1 cellular context compared by ENCODE assay signal in genomic region chr2:170712653-170713279, GRCh38.
TF ChIP-seq lines count a peak whose summit lies in the region.

No MANE protein-coding gene starts in this region.

TF ChIP-seq in HepG2, 621 proteins besides CTCF, POLR2A, EP300 and RAD21 (continued from another document and continues in another):
- TF ChIP-seq ZBED4 (CRISPR knock-in tag; IDR thresholded peaks at IDR 0.05; ENCODE audit: borderline replicate concordance) = no peak
- no peak for TF ChIP-seq ZNF646 (CRISPR knock-in tag; IDR thresholded peaks at IDR 0.05)
- no peak for TF ChIP-seq RFX3 (CRISPR knock-in tag; IDR thresholded peaks at IDR 0.05)
- no peak for TF ChIP-seq MIXL1 (CRISPR knock-in tag; IDR thresholded peaks at IDR 0.05)
- TF ChIP-seq TBX2 (CRISPR knock-in tag; IDR thresholded peaks at IDR 0.05; ENCODE audit: borderline replicate concordance) = no peak
- TF ChIP-seq PCBP2 (optimal IDR thresholded peaks at IDR 0.05; ENCODE audit: low read depth, low read length, poor library complexity, severe bottlenecking) = no peak
- TF ChIP-seq E2F5 (CRISPR knock-in tag; conservative IDR thresholded peaks at IDR 0.05) = no peak; the same call in 1 of the 2 replicates
- TF ChIP-seq ZNF180 (CRISPR knock-in tag; IDR thresholded peaks at IDR 0.05; ENCODE audit: borderline replicate concordance, low read depth) = no peak
- no peak for TF ChIP-seq YEATS2 (CRISPR knock-in tag; IDR thresholded peaks at IDR 0.05; ENCODE audit: borderline replicate concordance)
- TF ChIP-seq ZNF318 (CRISPR knock-in tag; IDR thresholded peaks at IDR 0.05) = no peak
- no peak; the same call in 1 of the 2 replicates for TF ChIP-seq GLI4 (CRISPR knock-in tag; IDR thresholded peaks at IDR 0.05; ENCODE audit: borderline replicate concordance)
- no peak for TF ChIP-seq ZNF441 (CRISPR knock-in tag; IDR thresholded peaks at IDR 0.05; ENCODE audit: borderline replicate concordance)
- peak; percentile 29 for TF ChIP-seq ZFY (CRISPR knock-in tag; IDR thresholded peaks at IDR 0.05)
- TF ChIP-seq ZSCAN30 (CRISPR knock-in tag; IDR thresholded peaks at IDR 0.05) = no peak; the same call in 1 of the 2 replicates
- TF ChIP-seq PRDM15 (CRISPR knock-in tag; IDR thresholded peaks at IDR 0.05) = no peak
- TF ChIP-seq PHB2 (IDR thresholded peaks at IDR 0.05; ENCODE audit: partially characterized antibody) = no peak
- 0 out of 2 replicates have a peak, but pooled peaks have one; percentile 53 for TF ChIP-seq ZNF557 (CRISPR knock-in tag; IDR thresholded peaks at IDR 0.05)
- TF ChIP-seq SMAD3 (CRISPR knock-in tag; IDR thresholded peaks at IDR 0.05) = no peak
- TF ChIP-seq KMT2B (CRISPR knock-in tag; IDR thresholded peaks at IDR 0.05) = no peak
- no peak for TF ChIP-seq ZNF572 (CRISPR knock-in tag; IDR thresholded peaks at IDR 0.05)
- no peak for TF ChIP-seq ZBTB7A (CRISPR knock-in tag; IDR thresholded peaks at IDR 0.05)
- TF ChIP-seq XRCC5 (optimal IDR thresholded peaks at IDR 0.05; ENCODE audit: low read length) = no peak
- TF ChIP-seq SOX6 (IDR thresholded peaks at IDR 0.05) = no peak
- TF ChIP-seq SOX6 (CRISPR knock-in tag; IDR thresholded peaks at IDR 0.05) = no peak
- TF ChIP-seq THAP11 (CRISPR knock-in tag; IDR thresholded peaks at IDR 0.05) = no peak
- TF ChIP-seq NFIB (CRISPR knock-in tag; IDR thresholded peaks at IDR 0.05; ENCODE audit: borderline replicate concordance) = no peak
- no peak for TF ChIP-seq TCF7 (IDR thresholded peaks at IDR 0.05; ENCODE audit: low read depth)
- TF ChIP-seq TFDP1 (CRISPR knock-in tag; IDR thresholded peaks at IDR 0.05; ENCODE audit: borderline replicate concordance) = no peak
- no peak for TF ChIP-seq FIP1L1 (IDR thresholded peaks at IDR 0.05; ENCODE audit: borderline replicate concordance, insufficient read depth, low read depth, low read length)
- 0 out of 2 replicates have a peak, but pooled peaks have one; percentile 40 for TF ChIP-seq MLLT10 (CRISPR knock-in tag; IDR thresholded peaks at IDR 0.05)
- no peak for TF ChIP-seq ZNF224 (CRISPR knock-in tag; IDR thresholded peaks at IDR 0.05)
- TF ChIP-seq ZMYM3 (CRISPR knock-in tag; IDR thresholded peaks at IDR 0.05) = no peak
- no peak for TF ChIP-seq ZNF772 (CRISPR knock-in tag; IDR thresholded peaks at IDR 0.05)
- TF ChIP-seq DNMT3B (CRISPR knock-in tag; conservative IDR thresholded peaks at IDR 0.05) = no peak
- TF ChIP-seq ZNF775 (CRISPR knock-in tag; IDR thresholded peaks at IDR 0.05; ENCODE audit: borderline replicate concordance) = no peak
- no peak for TF ChIP-seq ZNF713 (CRISPR knock-in tag; IDR thresholded peaks at IDR 0.05)
- no peak for TF ChIP-seq ZNF83 (CRISPR knock-in tag; IDR thresholded peaks at IDR 0.05; ENCODE audit: borderline replicate concordance)
